17 cellular contexts compared by ENCODE assay signal in the genomic region with DNA sequence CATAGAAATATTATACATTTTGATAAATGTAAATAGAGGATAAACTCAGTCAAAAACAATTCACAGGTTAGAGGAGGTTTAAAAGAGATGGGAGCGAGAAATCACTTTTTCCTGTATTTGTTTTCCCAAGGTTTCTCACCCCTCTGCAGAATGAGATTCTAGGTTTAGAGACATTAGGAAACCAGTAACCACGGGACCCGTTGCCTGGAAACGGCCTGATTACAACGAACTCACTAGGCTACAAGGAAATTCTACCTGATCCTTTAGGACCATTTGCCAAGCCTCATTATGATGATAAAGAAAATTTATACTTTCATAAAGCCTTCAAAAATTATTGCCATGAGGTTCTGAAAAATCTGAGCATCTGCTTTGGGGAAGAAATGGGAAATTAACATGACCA.
A peak's percentile ranks its signal among the peaks of the same experiment; 100 is the strongest.
DNase-seq lines count a peak whose midpoint lies in the region; TF ChIP-seq lines count a peak whose summit lies in the region.
"Had no signal": no experiment of that assay in that cellular context is flagged by ENCODE, and none has a peak within 500 bp of the region (broad histone marks: within the 10 kb centered on the region; RNA-seq: fewer than 3 reads in every experiment).

No MANE protein-coding gene starts in this region.

- no peak overlapping the region for H3K9ac ChIP-seq in mammary epithelial cell (ENCODE audit: insufficient read depth, low read length)

- in situ Hi-C loops in mammary epithelial cell (cut with MboI; ENCODE audit: low sequenced_read_pairs in 2 of 2), result no loop called here

- H3K36me3 ChIP-seq in mammary epithelial cell (ENCODE audit: insufficient read depth, low read length), result no peaks in the 10 kb centered on the region
- H3K36me3 ChIP-seq: transverse colon had no signal

- POLR2A ChIA-PET in activated CD4-positive, alpha-beta memory T cell treated with anti-CD3 and anti-CD28 coated beads, Interleukin-2, amount 10 ng/mL, durations not matched to agents 7 days and 5 days (lab: Charles Lee), result no interaction called here

- no TSS peak for BruUV-seq in mammary epithelial cell (replicated peaks; lab: Mats Ljungman, UMichigan)

- TF ChIP-seq CTCF in mammary epithelial cell (conservative IDR thresholded peaks at IDR 0.05 in 1 of 2, IDR thresholded peaks at IDR 0.05 in 1 of 2; ENCODE audit: extremely low read depth in 1 of 2, insufficient read depth in 1 of 2, low read depth in 1 of 2, low read length in 2 of 2), result no peak

- no peaks in the 10 kb centered on the region for H3K9me3 ChIP-seq in mammary epithelial cell (replicated peaks; ENCODE audit: insufficient read depth, low read length)
- H3K9me3 ChIP-seq: psoas muscle, transverse colon had no signal

- H3K36me3 Mint-ChIP-seq in activated CD4-positive, alpha-beta memory T cell treated with anti-CD3 and anti-CD28 coated beads, Interleukin-2, amount 10 ng/mL, durations not matched to agents 7 days and 5 days (ENCODE audit: low read depth), result no peaks in the 10 kb centered on the region
- H3K36me3 Mint-ChIP-seq: IgD-negative memory B cell; stimulated activated naive B cell treated with anti-CD40 and anti-IgM and Interleukin-4, amounts not matched to agents 10 μg/mL and 1 μg/mL and 100 μg/mL, for 72 hours had no signal

- no peak overlapping the region for H3K4me2 ChIP-seq in mammary epithelial cell (ENCODE audit: insufficient read depth, low read depth, low read length)

- H2AFZ ChIP-seq in mammary epithelial cell (ENCODE audit: low read depth, low read length), result no peak overlapping the region

- H3K4me1 Mint-ChIP-seq in activated CD4-positive, alpha-beta memory T cell treated with anti-CD3 and anti-CD28 coated beads, Interleukin-2, amount 10 ng/mL, durations not matched to agents 7 days and 5 days, result no peaks in the 10 kb centered on the region
- H3K4me1 Mint-ChIP-seq: activated B cell treated with CpG ODN at 0.5 μM for 24 hours; B cell; IgD-negative memory B cell; stimulated activated naive B cell treated with anti-CD40 and anti-IgM and Interleukin-4, amounts not matched to agents 10 μg/mL and 1 μg/mL and 100 μg/mL, for 72 hours had no signal

- no peaks in the 10 kb centered on the region for H3K27me3 ChIP-seq in mammary epithelial cell (ENCODE audit: insufficient read depth, low read length)
- H3K27me3 ChIP-seq: transverse colon had no signal

- H3K27ac Mint-ChIP-seq in activated CD4-positive, alpha-beta memory T cell treated with anti-CD3 and anti-CD28 coated beads, Interleukin-2, amount 10 ng/mL, durations not matched to agents 7 days and 5 days, result no peak overlapping the region
- H3K27ac Mint-ChIP-seq: activated B cell treated with CpG ODN at 0.5 μM for 24 hours; B cell; IgD-negative memory B cell; stimulated activated naive B cell treated with anti-CD40 and anti-IgM and Interleukin-4, amounts not matched to agents 10 μg/mL and 1 μg/mL and 100 μg/mL, for 72 hours; T-helper 1 cell treated with Interleukin-12 subunit alpha and Interleukin-12 subunit beta and Interleukin-4 antibody, amounts not matched to agents 30 μg/mL and 1 μg/mL, for 36 hours had no signal

- CTCF ChIA-PET in mammary epithelial cell (lab: Charles Lee; ENCODE audit: low non-redundant PET), result no interaction called here
- CTCF ChIA-PET in activated CD4-positive, alpha-beta memory T cell treated with anti-CD3 and anti-CD28 coated beads, Interleukin-2, amount 10 ng/mL, durations not matched to agents 7 days and 5 days (lab: Charles Lee), result no interaction called here

- H3K27ac ChIP-seq in mammary epithelial cell (ENCODE audit: insufficient read depth, low read depth, low read length), result no peak overlapping the region
- H3K27ac ChIP-seq: psoas muscle, transverse colon had no signal

- no peaks in the 10 kb centered on the region for H4K20me1 ChIP-seq in mammary epithelial cell (ENCODE audit: insufficient read depth, low read length)

- H3K79me2 ChIP-seq in mammary epithelial cell (ENCODE audit: insufficient read depth, low read length), result no peaks in the 10 kb centered on the region

- no peak overlapping the region for H3K4me3 ChIP-seq in mammary epithelial cell (replicated peaks in 1 of 3; ENCODE audit: insufficient read depth in 1 of 3, low read depth in 2 of 3, low read length in 3 of 3)
- H3K4me3 ChIP-seq: psoas muscle, transverse colon had no signal

- WGBS in mammary epithelial cell (ENCODE audit: low coverage, missing lambda C conversion rate), result 65% methylated on average over 5 of the region's 5 CpGs

- no peak overlapping the region for H3K4me3 Mint-ChIP-seq in activated CD4-positive, alpha-beta memory T cell treated with anti-CD3 and anti-CD28 coated beads, Interleukin-2, amount 10 ng/mL, durations not matched to agents 7 days and 5 days
- H3K4me3 Mint-ChIP-seq: activated B cell treated with CpG ODN at 0.5 μM for 24 hours; B cell; IgD-negative memory B cell; stimulated activated naive B cell treated with anti-CD40 and anti-IgM and Interleukin-4, amounts not matched to agents 10 μg/mL and 1 μg/mL and 100 μg/mL, for 72 hours; T-helper 1 cell treated with Interleukin-12 subunit alpha and Interleukin-12 subunit beta and Interleukin-4 antibody, amounts not matched to agents 30 μg/mL and 1 μg/mL, for 36 hours had no signal

- H3K4me1 ChIP-seq in mammary epithelial cell (ENCODE audit: insufficient read depth, low read length), result no peaks in the 10 kb centered on the region
- H3K4me1 ChIP-seq: psoas muscle, transverse colon had no signal

- no peaks in the 10 kb centered on the region for H3K27me3 Mint-ChIP-seq in activated CD4-positive, alpha-beta memory T cell treated with anti-CD3 and anti-CD28 coated beads, Interleukin-2, amount 10 ng/mL, durations not matched to agents 7 days and 5 days
- H3K27me3 Mint-ChIP-seq: activated B cell treated with CpG ODN at 0.5 μM for 24 hours; B cell; IgD-negative memory B cell; stimulated activated naive B cell treated with anti-CD40 and anti-IgM and Interleukin-4, amounts not matched to agents 10 μg/mL and 1 μg/mL and 100 μg/mL, for 72 hours had no signal

- DNase-seq in DMS 273 (lab: John Stamatoyannopoulos, UW; ENCODE audit: unreplicated experiment) (peak; percentile 91), NCI-H1105 (lab: John Stamatoyannopoulos, UW) (peak; percentile 52), NCI-H2227 treated with DMSO at 0.1 percent for 48 hours (lab: John Stamatoyannopoulos, UW) (peak; percentile 33), left kidney (ENCODE audit: low read depth, low spot score) (peak; percentile 76), SK-N-DZ (ENCODE audit: low spot score) (no peak), mammary epithelial cell (no peak), epidermal melanocyte (ENCODE audit: insufficient read length, low spot score) (no peak)
- no peak for DNase-seq in activated CD4-positive, alpha-beta memory T cell treated with anti-CD3 and anti-CD28 coated beads, Interleukin-2, amount 10 ng/mL, durations not matched to agents 7 days and 5 days
- DNase-seq: activated B cell treated with CpG ODN at 0.5 μM for 24 hours; activated effector memory CD4-positive, alpha-beta T cell treated with Interleukin-2 at 50 U/mL for 16 hours; left ventricle myocardium superior; psoas muscle; stimulated activated naive B cell treated with anti-CD40 and anti-IgM and Interleukin-4, amounts not matched to agents 10 μg/mL and 1 μg/mL and 100 μg/mL, for 72 hours; transverse colon had no signal

- intact Hi-C loops in mammary epithelial cell (cut with micrococcal nuclease), result no loop called here

- peaks cover 4% of the 10 kb centered on the region for H3K9me3 Mint-ChIP-seq in activated CD4-positive, alpha-beta memory T cell treated with anti-CD3 and anti-CD28 coated beads, Interleukin-2, amount 10 ng/mL, durations not matched to agents 7 days and 5 days
- H3K9me3 Mint-ChIP-seq: activated B cell treated with CpG ODN at 0.5 μM for 24 hours; T-helper 1 cell treated with Interleukin-12 subunit alpha and Interleukin-12 subunit beta and Interleukin-4 antibody, amounts not matched to agents 30 μg/mL and 1 μg/mL, for 36 hours had no signal

- dilution Hi-C loops in mammary epithelial cell (cut with HindIII; ENCODE audit: low sequenced_read_pairs), result no loop called here

Comparison
In these comparisons a context has a peak if more than half of its experiments do, and no peak if none do; other contexts are left out.
1. DNase-seq: peak in DMS 273 (single experiment), NCI-H1105 (single experiment), NCI-H2227 treated with DMSO at 0.1 percent for 48 hours (single experiment) and left kidney (single experiment); none in SK-N-DZ (single experiment), mammary epithelial cell (single experiment), epidermal melanocyte (single experiment) and activated CD4-positive, alpha-beta memory T cell treated with anti-CD3 and anti-CD28 coated beads, Interleukin-2, amount 10 ng/mL, durations not matched to agents 7 days and 5 days (single experiment).